ENCODE assay signal across 14 cellular contexts in the genomic region with DNA sequence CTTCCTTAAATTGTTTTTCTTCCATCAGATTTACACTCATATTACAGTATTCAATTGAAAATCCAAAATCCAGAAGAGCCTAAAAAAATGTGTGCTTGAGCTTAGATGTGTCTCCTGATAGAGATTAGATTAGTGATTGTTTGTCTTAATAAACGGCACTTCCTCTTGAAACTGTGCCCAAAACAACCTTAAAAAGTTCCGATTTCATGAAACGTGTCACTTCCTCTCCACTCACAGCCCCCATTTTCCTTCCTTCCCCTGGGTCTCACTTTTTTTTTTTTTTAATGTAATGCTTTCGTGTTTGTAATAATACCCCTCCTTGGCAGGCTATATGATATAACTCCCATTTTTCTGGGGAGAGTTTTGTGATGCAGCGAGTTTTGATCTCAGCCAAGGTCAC.
A peak's percentile ranks its signal among the peaks of the same experiment; 100 is the strongest.
DNase-seq lines count a peak whose midpoint lies in the region; ATAC-seq and TF ChIP-seq lines count a peak whose summit lies in the region.
"Had no signal": no experiment of that assay in that cellular context is flagged by ENCODE, and none has a peak within 500 bp of the region (broad histone marks: within the 10 kb centered on the region; RNA-seq: fewer than 3 reads in every experiment).

No MANE protein-coding gene starts in this region.

- H3F3A ChIP-seq in GM23338 (replicated peaks; ENCODE audit: low read depth), result no peaks in the 10 kb centered on the region

- intact Hi-C loops in heart right ventricle (cut with DNase I) (loop anchor here in 2 of 10 donors (5.0 to 10.0 kb wide), 2 partner anchors 65 to 128 kb away; partner anchors contain the start of gene EGR2 (in 1 of the 2)), left ventricle myocardium superior (cut with micrococcal nuclease) (no loop called here), uterus (cut with DNase I; ENCODE audit: low total_unique reads) (no loop called here)
- intact Hi-C loops in dendritic cell treated with granulocyte-macrophage colony-stimulating factor and Interleukin-4, amounts not matched to agents 40 ng/mL and 50 ng/mL, for 4 days (cut with micrococcal nuclease), result loop anchor here (5.0 to 10.0 kb wide), 3 partner anchors 45 to 75 kb away; no protein-coding TSS in a partner anchor

- no peaks in the 10 kb centered on the region for H3K79me2 ChIP-seq in Karpas-422 (ENCODE audit: low read length)
- H3K79me2 ChIP-seq in GM23338 (replicated peaks; ENCODE audit: insufficient read depth), result no peaks in the 10 kb centered on the region

- no peak overlapping the region for H3K4me2 ChIP-seq in Karpas-422 (ENCODE audit: low read depth, low read length, poor library complexity, severe bottlenecking)
- no peak overlapping the region for H3K4me2 ChIP-seq in GM23338

- TF ChIP-seq CTCF in heart right ventricle (IDR thresholded peaks at IDR 0.05), result no peak
- no peak for TF ChIP-seq CTCF in GM23338 (conservative IDR thresholded peaks at IDR 0.05; ENCODE audit: low read depth in 2 of 2)
- no peak for TF ChIP-seq CTCF in uterus (IDR thresholded peaks at IDR 0.05)

- H3K9ac ChIP-seq in Karpas-422 (ENCODE audit: low read length), result no peak overlapping the region

- H3K27me3 ChIP-seq in heart right ventricle (no peaks in the 10 kb centered on the region), Karpas-422 (ENCODE audit: low read length) (no peaks in the 10 kb centered on the region), GM23338 (ENCODE audit: insufficient read depth) (no peaks in the 10 kb centered on the region), uterus (no peaks in the 10 kb centered on the region)
- H3K27me3 ChIP-seq: cardiac muscle cell, esophagus squamous epithelium had no signal

- H3K27ac Mint-ChIP-seq in dendritic cell treated with granulocyte-macrophage colony-stimulating factor and Interleukin-4, amounts not matched to agents 40 ng/mL and 50 ng/mL, for 4 days, result peak overlapping the region; percentile 68
- H3K27ac Mint-ChIP-seq in GM23338, result no peak overlapping the region
- H3K27ac Mint-ChIP-seq: type B pancreatic cell had no signal

- no peaks in the 10 kb centered on the region for H3K36me3 Mint-ChIP-seq in dendritic cell treated with granulocyte-macrophage colony-stimulating factor and Interleukin-4, amounts not matched to agents 40 ng/mL and 50 ng/mL, for 4 days (ENCODE audit: low read depth)
- H3K36me3 Mint-ChIP-seq in GM23338 (ENCODE audit: low read depth), result peaks cover 2% of the 10 kb centered on the region; the same call in 2 of the 3 replicates
- H3K36me3 Mint-ChIP-seq: type B pancreatic cell had no signal

- no peaks in the 10 kb centered on the region for H3K36me3 ChIP-seq in heart right ventricle
- no peaks in the 10 kb centered on the region for H3K36me3 ChIP-seq in Karpas-422 (ENCODE audit: insufficient read depth, low read length)
- no peaks in the 10 kb centered on the region for H3K36me3 ChIP-seq in GM23338 (ENCODE audit: insufficient read depth)
- no peaks in the 10 kb centered on the region for H3K36me3 ChIP-seq in uterus
- H3K36me3 ChIP-seq: cardiac muscle cell, esophagus squamous epithelium had no signal

- H3K4me1 Mint-ChIP-seq in dendritic cell treated with granulocyte-macrophage colony-stimulating factor and Interleukin-4, amounts not matched to agents 40 ng/mL and 50 ng/mL, for 4 days (ENCODE audit: low read depth), result peaks cover 67% of the 10 kb centered on the region
- H3K4me1 Mint-ChIP-seq in GM23338, result peaks cover 20% of the 10 kb centered on the region

- ATAC-seq in heart right ventricle (peak in 6 of 8 donors; percentile 26 to 85 (median 72)), left ventricle myocardium superior (no peak), GM23338 (no peak), GM19328 (IDR thresholded peaks at IDR 0.05; ENCODE audit: unreplicated experiment) (no peak)
- ATAC-seq: sciatic nerve had no signal

- DNase-seq in heart right ventricle (peak in 1 of 2 donors; percentile 34), left ventricle myocardium superior (no peak), Karpas-422 (peak; percentile 62), GM23338 (ENCODE audit: low spot score) (no peak), NCI-H446 (lab: John Stamatoyannopoulos, UW) (no peak), uterus (no peak)
- DNase-seq: esophagus squamous epithelium, KG1 had no signal

- no peaks in the 10 kb centered on the region for H3K9me3 Mint-ChIP-seq in dendritic cell treated with granulocyte-macrophage colony-stimulating factor and Interleukin-4, amounts not matched to agents 40 ng/mL and 50 ng/mL, for 4 days
- peaks cover 13% of the 10 kb centered on the region for H3K9me3 Mint-ChIP-seq in GM23338

- 33 to 56% methylated on average over 5 of the region's 5 CpGs for WGBS in heart right ventricle, 2 donors

- peak overlapping the region; percentile 50 for H3K4me3 Mint-ChIP-seq in dendritic cell treated with granulocyte-macrophage colony-stimulating factor and Interleukin-4, amounts not matched to agents 40 ng/mL and 50 ng/mL, for 4 days
- H3K4me3 Mint-ChIP-seq in GM23338, result no peak overlapping the region
- H3K4me3 Mint-ChIP-seq: type B pancreatic cell had no signal

- no peaks in the 10 kb centered on the region for H3K9me2 ChIP-seq in Karpas-422 (replicated peaks; ENCODE audit: insufficient read depth, low read length)
- H3K9me2 ChIP-seq in GM23338 (ENCODE audit: insufficient read depth), result peaks cover 10% of the 10 kb centered on the region; the same call in 1 of the 2 replicates

- peaks cover 0 to 36% (median 24%) of the 10 kb centered on the region in 9 donors for H3K4me1 ChIP-seq in heart right ventricle
- H3K4me1 ChIP-seq in Karpas-422 (ENCODE audit: low read length), result peaks cover 23% of the 10 kb centered on the region
- H3K4me1 ChIP-seq in GM23338 (ENCODE audit: insufficient read depth), result peaks cover 18% of the 10 kb centered on the region
- no peaks in the 10 kb centered on the region for H3K4me1 ChIP-seq in uterus

- no peaks in the 10 kb centered on the region for H3K27me3 Mint-ChIP-seq in dendritic cell treated with granulocyte-macrophage colony-stimulating factor and Interleukin-4, amounts not matched to agents 40 ng/mL and 50 ng/mL, for 4 days
- peaks cover 7% of the 10 kb centered on the region for H3K27me3 Mint-ChIP-seq in GM23338 (ENCODE audit: insufficient read depth, low read depth, poor library complexity)

- H3K4me3 ChIP-seq in heart right ventricle (no peak overlapping the region), Karpas-422 (ENCODE audit: low read length) (no peak overlapping the region), GM23338 (no peak overlapping the region), uterus (no peak overlapping the region)
- H3K4me3 ChIP-seq: cardiac muscle cell, esophagus squamous epithelium had no signal

- H2AFZ ChIP-seq in Karpas-422 (ENCODE audit: low read length) (peak overlapping the region; percentile 51; the same call in 1 of the 2 replicates), GM23338 (no peak overlapping the region)

- H4K20me1 ChIP-seq in Karpas-422 (ENCODE audit: insufficient read depth, low read depth, low read length), result no peaks in the 10 kb centered on the region
- H4K20me1 ChIP-seq in GM23338 (replicated peaks; ENCODE audit: insufficient read depth), result no peaks in the 10 kb centered on the region

- peak overlapping the region in 4 of 10 donors; percentile 27 to 55 (median 42) for H3K27ac ChIP-seq in heart right ventricle
- H3K27ac ChIP-seq in Karpas-422 (ENCODE audit: low read length), result no peak overlapping the region
- no peak overlapping the region for H3K27ac ChIP-seq in GM23338 (ENCODE audit: low read depth)
- H3K27ac ChIP-seq in uterus, result no peak overlapping the region
- H3K27ac ChIP-seq: cardiac muscle cell, RWPE1 had no signal

- no peak for TF ChIP-seq POLR2A in uterus (IDR thresholded peaks at IDR 0.05)

- H3K9me3 ChIP-seq in heart right ventricle (peaks cover 0 to 12% (median 0%) of the 10 kb centered on the region in 11 donors), Karpas-422 (ENCODE audit: low read length) (no peaks in the 10 kb centered on the region), uterus (peaks cover 0 to 3% of the 10 kb centered on the region in 2 donors)
- H3K9me3 ChIP-seq: esophagus squamous epithelium had no signal

TF ChIP-seq in GM23338, 12 proteins besides CTCF, POLR2A, EP300 and RAD21 (continues in another document):
- TF ChIP-seq NANOG (IDR thresholded peaks at IDR 0.05; ENCODE audit: borderline replicate concordance) (no peak), EZH2phosphoT487 (IDR thresholded peaks at IDR 0.05; ENCODE audit: unreplicated experiment) (no peak), EZH2 (IDR thresholded peaks at IDR 0.05; ENCODE audit: low read depth, unreplicated experiment) (no peak), ETS1 (IDR thresholded peaks at IDR 0.05) (no peak), ZNF331 (CRISPR knock-in tag; IDR thresholded peaks at IDR 0.05; ENCODE audit: low read depth) (no peak), STAT1 (IDR thresholded peaks at IDR 0.05; ENCODE audit: unreplicated experiment) (no peak)

Comparison
In these comparisons a context has a peak if more than half of its experiments do, and no peak if none do; other contexts are left out.
1. ATAC-seq: peak in heart right ventricle (6 of 8); none in left ventricle myocardium superior (single experiment), GM23338 (single experiment) and GM19328 (single experiment).